Comparison of ENCODE assay signal across 35 cellular contexts in genomic region chrX:147741776-147742175, GRCh38.
"Had no signal": no experiment of that assay in that cellular context is flagged by ENCODE, and none has a peak within 500 bp of the region (broad histone marks: within the 10 kb centered on the region; RNA-seq: fewer than 3 reads in every experiment).

No MANE protein-coding gene starts in this region.

- H3K4me3 Mint-ChIP-seq: activated B cell treated with CpG ODN at 0.5 μM for 24 hours; activated CD8-positive, alpha-beta T cell treated with anti-CD3 and anti-CD28 coated beads for 36 hours; activated naive CD8-positive, alpha-beta T cell; activated T-cell treated with anti-CD3 and anti-CD28 coated beads, Interleukin-2, amount 50 U/mL, for 4 hours; activated T-helper 17 cell treated with anti-CD3 and anti-CD28 coated beads, Interleukin-2, amount 50 U/mL, for 72 hours; brain; dendritic cell treated with granulocyte-macrophage colony-stimulating factor and Interleukin-4, amounts not matched to agents 40 ng/mL and 50 ng/mL, for 4 days; endodermal cell; T-helper 17 cell; T-helper 2 cell treated with Interferon-gamma antibody and Interleukin-4, amounts not matched to agents 5 μg/mL and 100 μg/mL, for 36 hours had no signal

- H3K4me1 ChIP-seq: breast epithelium, esophagus muscularis mucosa, foreskin keratinocyte, gastrocnemius medialis, heart left ventricle had no signal

- H3K36me3 Mint-ChIP-seq: activated naive CD8-positive, alpha-beta T cell; brain had no signal

- H3K4me1 Mint-ChIP-seq: activated B cell treated with CpG ODN at 0.5 μM for 24 hours; activated T-helper 17 cell treated with anti-CD3 and anti-CD28 coated beads, Interleukin-2, amount 50 U/mL, for 72 hours; brain; endodermal cell; T-helper 17 cell had no signal

- H3K27ac ChIP-seq: breast epithelium, cardiac muscle cell, coronary artery, dorsolateral prefrontal cortex, esophagus muscularis mucosa, foreskin keratinocyte, gastrocnemius medialis, heart left ventricle, WERI-Rb-1 had no signal

- H3K27ac Mint-ChIP-seq: activated B cell treated with CpG ODN at 0.5 μM for 24 hours; activated CD8-positive, alpha-beta T cell treated with anti-CD3 and anti-CD28 coated beads for 36 hours; activated naive CD8-positive, alpha-beta T cell; activated T-helper 17 cell treated with anti-CD3 and anti-CD28 coated beads, Interleukin-2, amount 50 U/mL, for 72 hours; brain; dendritic cell treated with granulocyte-macrophage colony-stimulating factor and Interleukin-4, amounts not matched to agents 40 ng/mL and 50 ng/mL, for 4 days; endodermal cell; T-helper 17 cell; T-helper 2 cell treated with Interferon-gamma antibody and Interleukin-4, amounts not matched to agents 5 μg/mL and 100 μg/mL, for 36 hours had no signal

- DNase-seq: activated B cell treated with CpG ODN at 0.5 μM for 24 hours; activated CD4-positive, alpha-beta T cell treated with anti-CD3 and anti-CD28 coated beads for 48 hours; activated CD4-positive, alpha-beta T cell treated with anti-CD3 and anti-CD28 coated beads, Interleukin-2, amount 50 U/mL, for 1 hour; activated CD4-positive, alpha-beta T cell treated with anti-CD3 and anti-CD28 coated beads, Interleukin-2, amount 50 U/mL, for 48 hours; activated CD8-positive, alpha-beta memory T cell treated with anti-CD3 and anti-CD28 coated beads for 24 hours; activated CD8-positive, alpha-beta T cell treated with anti-CD3 and anti-CD28 coated beads for 36 hours; activated effector memory CD4-positive, alpha-beta T cell treated with Interleukin-2 at 50 U/mL for 16 hours; activated gamma-delta T cell treated with Interleukin-2 at 50 U/mL for 16 hours; activated naive CD4-positive, alpha-beta T cell treated with anti-CD3 and anti-CD28 coated beads, Interleukin-2, amount 50 U/mL, for 16 hours; activated naive CD4-positive, alpha-beta T cell treated with Interleukin-2 at 50 U/mL for 16 hours; activated T-cell treated with anti-CD3 and anti-CD28 coated beads, Interleukin-2, amount 50 U/mL, for 4 hours; amygdala; aorta; central memory CD4-positive, alpha-beta T cell; effector memory CD4-positive, alpha-beta T cell; endodermal cell; erythroblast; foreskin keratinocyte; gastrocnemius medialis; glutamatergic neuron; heart left ventricle; T-helper 17 cell; T1000; WERI-Rb-1 had no signal

- H3K27me3 ChIP-seq: breast epithelium, cardiac muscle cell, esophagus muscularis mucosa, foreskin keratinocyte, gastrocnemius medialis had no signal

- H3K4me3 ChIP-seq: breast epithelium, cardiac muscle cell, coronary artery, dorsolateral prefrontal cortex, esophagus muscularis mucosa, gastrocnemius medialis, heart left ventricle had no signal

- ATAC-seq: activated CD4-positive, CD25-positive, alpha-beta regulatory T cell treated with anti-CD3 and anti-CD28 coated beads, Interleukin-2, amount 50 U/mL, for 24 hours; activated CD8-positive, alpha-beta T cell treated with anti-CD3 and anti-CD28 coated beads for 36 hours; activated T-cell treated with anti-CD3 and anti-CD28 coated beads, Interleukin-2, amount 50 U/mL, for 4 hours; activated T-helper 17 cell treated with anti-CD3 and anti-CD28 coated beads, Interleukin-2, amount 50 U/mL, for 72 hours; foreskin keratinocyte; gastrocnemius medialis; heart left ventricle; T-helper 17 cell had no signal

- H3K9me3 ChIP-seq: breast epithelium, esophagus muscularis mucosa, gastrocnemius medialis, heart left ventricle had no signal

- H3K9me3 Mint-ChIP-seq: activated B cell treated with CpG ODN at 0.5 μM for 24 hours; activated CD8-positive, alpha-beta T cell treated with anti-CD3 and anti-CD28 coated beads for 36 hours; activated T-cell treated with anti-CD3 and anti-CD28 coated beads, Interleukin-2, amount 50 U/mL, for 4 hours; activated T-helper 17 cell treated with anti-CD3 and anti-CD28 coated beads, Interleukin-2, amount 50 U/mL, for 72 hours; dendritic cell treated with granulocyte-macrophage colony-stimulating factor and Interleukin-4, amounts not matched to agents 40 ng/mL and 50 ng/mL, for 4 days; T-helper 2 cell treated with Interferon-gamma antibody and Interleukin-4, amounts not matched to agents 5 μg/mL and 100 μg/mL, for 36 hours had no signal

- H3K36me3 ChIP-seq: breast epithelium, cardiac muscle cell, esophagus muscularis mucosa, gastrocnemius medialis, heart left ventricle, WERI-Rb-1 had no signal

- H3K27me3 Mint-ChIP-seq: activated B cell treated with CpG ODN at 0.5 μM for 24 hours; activated naive CD8-positive, alpha-beta T cell; brain; dendritic cell treated with granulocyte-macrophage colony-stimulating factor and Interleukin-4, amounts not matched to agents 40 ng/mL and 50 ng/mL, for 4 days had no signal
